ENCODE assay signal across 20 cellular contexts in genomic region chr6:132932566-132932965, GRCh38.
DNase-seq lines count a peak whose midpoint lies in the region; ATAC-seq and TF ChIP-seq lines count a peak whose summit lies in the region.
"Had no signal": no experiment of that assay in that cellular context is flagged by ENCODE, and none has a peak within 500 bp of the region (broad histone marks: within the 10 kb centered on the region; RNA-seq: fewer than 3 reads in every experiment).

No MANE protein-coding gene starts in this region.

- no peaks in the 10 kb centered on the region for H3K9me3 Mint-ChIP-seq in brain
- no peaks in the 10 kb centered on the region for H3K9me3 Mint-ChIP-seq in effector memory CD8-positive, alpha-beta T cell
- H3K9me3 Mint-ChIP-seq in endothelial cell (ENCODE audit: unreplicated experiment) = no peaks in the 10 kb centered on the region
- H3K9me3 Mint-ChIP-seq: central memory CD8-positive, alpha-beta T cell; IgD-negative memory B cell; stimulated activated naive CD8-positive, alpha-beta T cell treated with anti-CD3 and anti-CD28 coated beads, Interleukin-15, amount 100 ng/mL, for 72 hours had no signal

- H3K36me3 ChIP-seq in BLaER1 (no peaks in the 10 kb centered on the region), osteoblast (ENCODE audit: insufficient read depth, low read length) (no peaks in the 10 kb centered on the region)
- H3K36me3 ChIP-seq: tibial artery had no signal

- H3K4me3 ChIP-seq in BLaER1 (no peak overlapping the region), osteoblast (ENCODE audit: insufficient read depth, low read length) (no peak overlapping the region)
- H3K4me3 ChIP-seq: A549, tibial artery had no signal

- H3K4me2 ChIP-seq in BLaER1 (peak overlapping the region; percentile 64), osteoblast (ENCODE audit: insufficient read depth, low read length) (peak overlapping the region; percentile 46)
- H3K4me2 ChIP-seq: A549 had no signal

- H3K27ac Mint-ChIP-seq in brain (peak overlapping the region; percentile 39 to 92 (median 86)), endothelial cell (ENCODE audit: unreplicated experiment) (no peak overlapping the region)
- no peak overlapping the region for H3K27ac Mint-ChIP-seq in effector memory CD8-positive, alpha-beta T cell
- H3K27ac Mint-ChIP-seq: stimulated activated naive CD8-positive, alpha-beta T cell treated with anti-CD3 and anti-CD28 coated beads, Interleukin-15, amount 100 ng/mL, for 72 hours had no signal

- TF ChIP-seq CTCF in brain (conservative IDR thresholded peaks at IDR 0.05) (no peak), osteoblast (IDR thresholded peaks at IDR 0.05; ENCODE audit: extremely low read depth, low read depth, low read length) (no peak), endothelial cell (IDR thresholded peaks at IDR 0.05; ENCODE audit: unreplicated experiment) (no peak)

- H3K79me2 ChIP-seq in osteoblast (ENCODE audit: insufficient read depth, low read length) = no peaks in the 10 kb centered on the region

- H3K4me1 ChIP-seq in BLaER1 (peaks cover 28% of the 10 kb centered on the region), osteoblast (ENCODE audit: insufficient read depth, low read length) (peaks cover 25% of the 10 kb centered on the region)
- H3K4me1 ChIP-seq: A549, foreskin keratinocyte, tibial artery had no signal

- H3K27me3 ChIP-seq in BLaER1 (no peaks in the 10 kb centered on the region), osteoblast (ENCODE audit: insufficient read depth, low read length) (peaks cover 34% of the 10 kb centered on the region)
- H3K27me3 ChIP-seq: foreskin keratinocyte had no signal

- H3K4me3 Mint-ChIP-seq in brain (peak overlapping the region in 4 of 5 experiments; percentile 37 to 65 (median 56)), endothelial cell (ENCODE audit: unreplicated experiment) (no peak overlapping the region)
- H3K4me3 Mint-ChIP-seq in effector memory CD8-positive, alpha-beta T cell = no peak overlapping the region
- H3K4me3 Mint-ChIP-seq: central memory CD8-positive, alpha-beta T cell; IgD-negative memory B cell; stimulated activated naive CD8-positive, alpha-beta T cell treated with anti-CD3 and anti-CD28 coated beads, Interleukin-15, amount 100 ng/mL, for 72 hours had no signal

- peak; percentile 58 for DNase-seq in NCI-H1436 (lab: John Stamatoyannopoulos, UW)
- DNase-seq in osteoblast (ENCODE audit: insufficient read length, low spot score, missing footprints) = no peak
- no peak for DNase-seq in effector memory CD8-positive, alpha-beta T cell
- no peak for DNase-seq in activated CD4-positive, alpha-beta T cell treated with anti-CD3 and anti-CD28 coated beads, Interleukin-2, amount 50 U/mL, for 1 hour
- no peak for DNase-seq in endothelial cell (ENCODE audit: low spot score)
- DNase-seq: activated CD4-positive, alpha-beta T cell treated with anti-CD3 and anti-CD28 coated beads for 1 hour; activated naive CD4-positive, alpha-beta T cell treated with anti-CD3 and anti-CD28 coated beads, Interleukin-2, amount 50 U/mL, for 16 hours; activated T-cell treated with anti-CD3 and anti-CD28 coated beads, Interleukin-2, amount 50 U/mL, for 48 hours; erythroblast; NCI-H1417 treated with DMSO at 0.1 percent for 48 hours; Right ventricle myocardium superior; stimulated activated naive CD8-positive, alpha-beta T cell treated with anti-CD3 and anti-CD28 coated beads, Interleukin-15, amount 100 ng/mL, for 72 hours; tibial artery had no signal

- H3K36me3 Mint-ChIP-seq in brain = no peaks in the 10 kb centered on the region
- no peaks in the 10 kb centered on the region for H3K36me3 Mint-ChIP-seq in effector memory CD8-positive, alpha-beta T cell (ENCODE audit: insufficient read depth)
- no peaks in the 10 kb centered on the region for H3K36me3 Mint-ChIP-seq in endothelial cell (ENCODE audit: low read depth, unreplicated experiment)
- H3K36me3 Mint-ChIP-seq: IgD-negative memory B cell had no signal

- H4K20me1 ChIP-seq in BLaER1 (no peaks in the 10 kb centered on the region), osteoblast (ENCODE audit: insufficient read depth, low read length) (no peaks in the 10 kb centered on the region)

- H3K27me3 Mint-ChIP-seq in brain (peaks cover 3% of the 10 kb centered on the region), endothelial cell (ENCODE audit: unreplicated experiment) (no peaks in the 10 kb centered on the region)
- peaks cover 46 to 51% of the 10 kb centered on the region in 2 donors for H3K27me3 Mint-ChIP-seq in effector memory CD8-positive, alpha-beta T cell

- H3K27ac ChIP-seq in BLaER1 = no peak overlapping the region
- H3K27ac ChIP-seq in osteoblast (ENCODE audit: low read depth, low read length) = no peak overlapping the region
- H3K27ac ChIP-seq: A549, foreskin keratinocyte, tibial artery had no signal

- H3K4me1 Mint-ChIP-seq in brain (peaks cover 67% of the 10 kb centered on the region), endothelial cell (ENCODE audit: unreplicated experiment) (peaks cover 15% of the 10 kb centered on the region)
- H3K4me1 Mint-ChIP-seq in effector memory CD8-positive, alpha-beta T cell (ENCODE audit: low read depth in 2 of 2) = no peaks in the 10 kb centered on the region
- H3K4me1 Mint-ChIP-seq: central memory CD8-positive, alpha-beta T cell; stimulated activated naive CD8-positive, alpha-beta T cell treated with anti-CD3 and anti-CD28 coated beads, Interleukin-15, amount 100 ng/mL, for 72 hours had no signal

- H3K9me3 ChIP-seq in BLaER1 (no peaks in the 10 kb centered on the region), osteoblast (ENCODE audit: low read depth, low read length) (no peaks in the 10 kb centered on the region)
- H3K9me3 ChIP-seq: A549, tibial artery had no signal

- no peak overlapping the region for H2AFZ ChIP-seq in osteoblast (ENCODE audit: low read length)

- no peak for ATAC-seq in effector memory CD8-positive, alpha-beta T cell (replicated peaks)
- ATAC-seq in HG02623 (IDR thresholded peaks at IDR 0.05; ENCODE audit: unreplicated experiment) = no peak
- ATAC-seq: A549; foreskin keratinocyte; stimulated activated naive CD8-positive, alpha-beta T cell treated with anti-CD3 and anti-CD28 coated beads, Interleukin-15, amount 100 ng/mL, for 72 hours had no signal

- no peak overlapping the region for H3K9ac ChIP-seq in BLaER1

Comparison
In these comparisons a context has a peak if more than half of its experiments do, and no peak if none do; other contexts are left out.
1. H3K27ac Mint-ChIP-seq: peak in brain (5 of 5); none in effector memory CD8-positive, alpha-beta T cell (0 of 2) and endothelial cell (single experiment).
2. H3K4me3 Mint-ChIP-seq: peak in brain (4 of 5); none in effector memory CD8-positive, alpha-beta T cell (0 of 2) and endothelial cell (single experiment).